ENCODE assay signal across 17 cellular contexts in genomic region chrX:50704360-50704759, GRCh38.
"Had no signal": no experiment of that assay in that cellular context is flagged by ENCODE, and none has a peak within 500 bp of the region (broad histone marks: within the 10 kb centered on the region; RNA-seq: fewer than 3 reads in every experiment).

No MANE protein-coding gene starts in this region.

- H3K9me3 ChIP-seq: prostate gland, right lobe of liver had no signal

- H3K4me1 ChIP-seq: prostate gland, right lobe of liver had no signal

- H3K4me3 ChIP-seq: coronary artery, prostate gland, right lobe of liver had no signal

- H3K27ac ChIP-seq: coronary artery, prostate gland, right lobe of liver, WERI-Rb-1 had no signal

- ATAC-seq: activated CD8-positive, alpha-beta T cell treated with anti-CD3 and anti-CD28 coated beads for 36 hours; activated naive CD8-positive, alpha-beta T cell treated with anti-CD3 and anti-CD28 coated beads, Interleukin-2, amount 50 U/mL, for 24 hours; left colon had no signal

- H3K36me3 ChIP-seq: prostate gland, right lobe of liver, WERI-Rb-1 had no signal

- DNase-seq: activated CD4-positive, alpha-beta T cell treated with anti-CD3 and anti-CD28 coated beads for 4 hours; activated CD8-positive, alpha-beta memory T cell treated with anti-CD3 and anti-CD28 coated beads, Interleukin-2, amount 50 U/mL, for 48 hours; activated CD8-positive, alpha-beta T cell treated with anti-CD3 and anti-CD28 coated beads for 36 hours; activated naive CD4-positive, alpha-beta T cell treated with Interleukin-2 at 50 U/mL for 16 hours; activated naive CD8-positive, alpha-beta T cell treated with anti-CD3 and anti-CD28 coated beads, Interleukin-2, amount 50 U/mL, for 24 hours; central memory CD4-positive, alpha-beta T cell; effector CD8-positive, alpha-beta T cell; hippocampal formation; left colon; mammary epithelial cell; occipital lobe; right lobe of liver; stimulated activated naive CD4-positive, alpha-beta T cell; T-helper 1 cell; WERI-Rb-1 had no signal
